ENCODE assay signal across 25 cellular contexts in the genomic region with DNA sequence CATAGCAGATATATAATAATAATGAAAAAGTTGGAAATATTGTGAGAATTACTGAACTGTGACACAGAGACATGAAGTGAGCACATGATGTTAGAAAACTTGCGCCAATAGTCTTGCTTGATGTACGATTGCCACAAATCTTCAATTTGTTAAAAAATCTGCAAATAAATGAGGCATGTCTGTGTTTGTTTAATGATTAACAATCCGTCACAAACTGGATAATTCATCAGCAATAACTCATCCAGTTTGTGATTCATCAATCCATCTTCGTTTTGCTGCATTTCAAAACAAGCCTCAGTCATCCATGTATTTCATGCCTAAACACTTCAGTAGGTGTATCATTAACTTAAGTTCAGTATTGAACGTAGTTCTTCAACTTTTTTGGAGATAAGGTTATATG. TPM values are rescaled to one million over a fixed set of nuclear protein-coding genes. Genes with fewer than 3 reads are reported as not detected.
DNase-seq lines count a peak whose midpoint lies in the region; ATAC-seq and TF ChIP-seq lines count a peak whose summit lies in the region.
"Had no signal": no experiment of that assay in that cellular context is flagged by ENCODE, and none has a peak within 500 bp of the region (broad histone marks: within the 10 kb centered on the region; RNA-seq: fewer than 3 reads in every experiment).

No MANE protein-coding gene starts in this region.

- no peak overlapping the region for H3K27ac ChIP-seq in OCI-LY7 (ENCODE audit: low read depth, low read length, poor library complexity, severe bottlenecking)
- H3K27ac ChIP-seq: gastrocnemius medialis, parathyroid adenoma, SJSA1, tibial artery had no signal

- H3K4me3 Mint-ChIP-seq in T-cell, result no peak overlapping the region
- H3K4me3 Mint-ChIP-seq: CD4-positive, CD25-positive, alpha-beta regulatory T cell; immature natural killer cell; nephron progenitor cell; stimulated activated naive CD8-positive, alpha-beta T cell treated with anti-CD3 and anti-CD28 coated beads, Interleukin-15, amount 100 ng/mL, for 72 hours had no signal

- no peaks in the 10 kb centered on the region for H3K27me3 Mint-ChIP-seq in T-cell
- H3K27me3 Mint-ChIP-seq: CD4-positive, CD25-positive, alpha-beta regulatory T cell; stimulated activated naive CD8-positive, alpha-beta T cell treated with anti-CD3 and anti-CD28 coated beads, Interleukin-15, amount 100 ng/mL, for 72 hours had no signal

- H3K9me3 ChIP-seq in OCI-LY7 (ENCODE audit: low read length), result no peaks in the 10 kb centered on the region
- H3K9me3 ChIP-seq: gastrocnemius medialis, MG63, SJSA1, tibial artery had no signal

- H3K79me2 ChIP-seq in OCI-LY7 (ENCODE audit: insufficient read depth, low read depth, low read length), result no peaks in the 10 kb centered on the region
- H3K79me2 ChIP-seq: parathyroid adenoma had no signal

- H4K20me1 ChIP-seq in OCI-LY7 (ENCODE audit: insufficient read depth, low read length), result no peaks in the 10 kb centered on the region

- H3K4me1 ChIP-seq in OCI-LY7 (ENCODE audit: insufficient read depth, low read length, poor library complexity, severe bottlenecking), result no peaks in the 10 kb centered on the region
- H3K4me1 ChIP-seq: gastrocnemius medialis, parathyroid adenoma, SJSA1, tibial artery had no signal

- peaks cover 67% of the 10 kb centered on the region for H3K36me3 ChIP-seq in OCI-LY7 (ENCODE audit: insufficient read depth, low read length)

- H2AFZ ChIP-seq in OCI-LY7 (ENCODE audit: low read length), result no peak overlapping the region
- H2AFZ ChIP-seq: parathyroid adenoma had no signal

- H3K36me3 Mint-ChIP-seq in T-cell, result peaks cover 68% of the 10 kb centered on the region

- BruUV-seq in OCI-LY7 (replicated peaks; lab: Mats Ljungman, UMichigan), result no TSS peak

- peak; percentile 59 for ATAC-seq in esophagus mucosa
- ATAC-seq in T-cell (replicated peaks in 1 of 4), result no peak
- no peak for ATAC-seq in SK-N-SH treated with all-trans-retinoic acid at 6 μM for 48 hours
- ATAC-seq: gastrocnemius medialis; right cardiac atrium; stimulated activated naive CD8-positive, alpha-beta T cell treated with anti-CD3 and anti-CD28 coated beads, Interleukin-15, amount 100 ng/mL, for 72 hours had no signal

- POLR2A ChIA-PET in T-cell (lab: Charles Lee) (no interaction called here), OCI-LY7 (lab: Charles Lee) (interaction anchor here (1.0 kb wide), 1 partner anchor 28 kb away, joined by 3 read pairs; no protein-coding TSS in a partner anchor)

- no peaks in the 10 kb centered on the region for H3K4me1 Mint-ChIP-seq in T-cell
- H3K4me1 Mint-ChIP-seq: immature natural killer cell; nephron progenitor cell; stimulated activated naive CD8-positive, alpha-beta T cell treated with anti-CD3 and anti-CD28 coated beads, Interleukin-15, amount 100 ng/mL, for 72 hours had no signal

- H3K9me2 ChIP-seq in OCI-LY7 (ENCODE audit: insufficient read depth, low read length), result no peaks in the 10 kb centered on the region

- CTCF ChIA-PET in T-cell (lab: Charles Lee) (no interaction called here), OCI-LY7 (lab: Charles Lee; ENCODE audit: unreplicated experiment) (no interaction called here)

- intact Hi-C loops in OCI-LY7 (cut with micrococcal nuclease; ENCODE audit: unreplicated experiment), result no loop called here

- H3K4me3 ChIP-seq in OCI-LY7 (ENCODE audit: low read depth, low read length, poor library complexity, severe bottlenecking), result no peak overlapping the region
- H3K4me3 ChIP-seq: gastrocnemius medialis, MG63, SJSA1, tibial artery had no signal

- TF ChIP-seq CTCF in OCI-LY7 (conservative IDR thresholded peaks at IDR 0.05; ENCODE audit: low read length), result no peak

- H3K9me3 Mint-ChIP-seq in T-cell, result no peaks in the 10 kb centered on the region
- H3K9me3 Mint-ChIP-seq: immature natural killer cell; stimulated activated naive CD8-positive, alpha-beta T cell treated with anti-CD3 and anti-CD28 coated beads, Interleukin-15, amount 100 ng/mL, for 72 hours had no signal

- DNase-seq in EL, result peak; percentile 7
- peak; percentile 67 for DNase-seq in RKO (ENCODE audit: low spot score)
- peak; percentile 96 for DNase-seq in renal cortical epithelial cell (ENCODE audit: low read depth)
- no peak for DNase-seq in NCI-H1930 (lab: John Stamatoyannopoulos, UW)
- DNase-seq in T-cell, result no peak
- DNase-seq in OCI-LY7 (ENCODE audit: low spot score), result no peak
- DNase-seq: activated naive CD4-positive, alpha-beta T cell; activated T-cell treated with anti-CD3 and anti-CD28 coated beads, Interleukin-2, amount 50 U/mL, for 1 hour; anterior cingulate cortex; caudate nucleus; CD4-positive, CD25-positive, alpha-beta regulatory T cell; gastrocnemius medialis; hippocampal formation; immature natural killer cell; MG63; nephron progenitor cell; right cardiac atrium; stimulated activated CD4-positive, alpha-beta T cell treated with anti-CD3 and anti-CD28 coated beads, Interleukin-12 subunit alpha, Interleukin-12 subunit beta, amount 100 ng/mL, for 4 hours; stimulated activated CD4-positive, alpha-beta T cell treated with anti-CD3 and anti-CD28 coated beads, Interleukin-4, amount 100 ng/mL, for 24 hours; stimulated activated naive CD8-positive, alpha-beta T cell treated with anti-CD3 and anti-CD28 coated beads, Interleukin-15, amount 100 ng/mL, for 72 hours; tibial artery had no signal

- H3K27ac Mint-ChIP-seq in T-cell, result no peak overlapping the region
- H3K27ac Mint-ChIP-seq: nephron progenitor cell; stimulated activated naive CD8-positive, alpha-beta T cell treated with anti-CD3 and anti-CD28 coated beads, Interleukin-15, amount 100 ng/mL, for 72 hours had no signal

- H3K4me2 ChIP-seq in OCI-LY7 (ENCODE audit: low read length), result no peak overlapping the region

TF ChIP-seq in SK-N-SH treated with all-trans-retinoic acid at 6 μM for 48 hours, 23 proteins besides CTCF, POLR2A, EP300 and RAD21:
- TF ChIP-seq ZNF565 (CRISPR knock-in tag; conservative IDR thresholded peaks at IDR 0.05; ENCODE audit: low read depth) (no peak), POU6F1 (CRISPR knock-in tag; IDR thresholded peaks at IDR 0.05; ENCODE audit: borderline replicate concordance, low read depth) (no peak), ZFP3 (CRISPR knock-in tag; IDR thresholded peaks at IDR 0.05) (no peak), ESRRG (CRISPR knock-in tag; IDR thresholded peaks at IDR 0.05) (no peak), ISL1 (CRISPR knock-in tag; IDR thresholded peaks at IDR 0.05) (no peak), ZNF8 (CRISPR knock-in tag; IDR thresholded peaks at IDR 0.05) (no peak)

RNA-seq across cellular contexts. Expression of gene SMIM26, which starts 25.5 kb away (rescaled TPM):
- total RNA-seq in esophagus mucosa (57.7 TPM), renal cortical epithelial cell (82.7 and 144 TPM in 2 replicates), T-cell (10 to 100 TPM; 54.9 to 67.9 (median 63.4) TPM), OCI-LY7 (2022) (71.2 and 91.0 TPM in 2 replicates)
- total RNA-seq in OCI-LY7 (2014; rRNA removed; shearing (Covaris generic)), result 124 and 161 TPM in 2 replicates

RNA-seq across cellular contexts. Expression of gene SEC23B, which starts 34.0 kb away (rescaled TPM):
- total RNA-seq in esophagus mucosa (47.9 TPM), renal cortical epithelial cell (114 and 123 TPM in 2 replicates), T-cell (10 to 100 TPM; 34.7 to 51.3 (median 42.1) TPM), OCI-LY7 (2022) (51.6 and 52.6 TPM in 2 replicates)
- 40.3 and 42.6 TPM in 2 replicates for total RNA-seq in OCI-LY7 (2014; rRNA removed; shearing (Covaris generic))

RNA-seq across cellular contexts. Expression of gene RBBP9, which starts 44.7 kb away (rescaled TPM):
- total RNA-seq in esophagus mucosa (11.8 TPM), renal cortical epithelial cell (18.8 and 46.2 TPM in 2 replicates), T-cell (1 to 10 TPM; 5.9 to 8.4 (median 7.3) TPM), OCI-LY7 (2022) (11.7 and 13.6 TPM in 2 replicates)
- 8.1 and 8.7 TPM in 2 replicates for total RNA-seq in OCI-LY7 (2014; rRNA removed; shearing (Covaris generic))

RNA-seq across cellular contexts. Expression of gene DTD1, which starts 46.1 kb away (rescaled TPM):
- total RNA-seq in esophagus mucosa (36.1 TPM), renal cortical epithelial cell (92.6 and 150 TPM in 2 replicates), T-cell (10 to 100 TPM; 15.5 to 24.9 (median 22.0) TPM), OCI-LY7 (2022) (43.0 and 47.8 TPM in 2 replicates)
- total RNA-seq in OCI-LY7 (2014; rRNA removed; shearing (Covaris generic)), result 27.6 and 35.3 TPM in 2 replicates

Comparison
In these comparisons a context has a peak if more than half of its experiments do, and no peak if none do; other contexts are left out.
1. DNase-seq: peak in EL (single experiment), RKO (single experiment) and renal cortical epithelial cell (single experiment); none in NCI-H1930 (0 of 2), T-cell (0 of 34) and OCI-LY7 (single experiment).